ENCODE assay signal across 21 cellular contexts in genomic region chr4:1666391-1666790, GRCh38.
"Had no signal": no experiment of that assay in that cellular context is flagged by ENCODE, and none has a peak within 500 bp of the region (broad histone marks: within the 10 kb centered on the region; RNA-seq: fewer than 3 reads in every experiment).

No MANE protein-coding gene starts in this region.

- H3K9me3 ChIP-seq: neutrophil, pancreas, right lobe of liver, transverse colon had no signal

- FAIRE-seq: islet of Langerhans, pancreas, small intestine, urothelium cell line had no signal

- H3K36me3 ChIP-seq: neutrophil, pancreas, right lobe of liver, transverse colon had no signal

- H3K27ac ChIP-seq: foreskin keratinocyte, neutrophil, pancreas, right lobe of liver, transverse colon had no signal

- DNase-seq: activated CD4-positive, alpha-beta T cell treated with anti-CD3 and anti-CD28 coated beads for 1 hour; activated CD4-positive, alpha-beta T cell treated with anti-CD3 and anti-CD28 coated beads, Interleukin-2, amount 50 U/mL, for 1 hour; activated CD8-positive, alpha-beta T cell treated with anti-CD3 and anti-CD28 coated beads, Interleukin-2, amount 10 ng/mL, durations not matched to agents 7 days and 5 days; activated gamma-delta T cell; activated naive CD4-positive, alpha-beta T cell treated with anti-CD3 and anti-CD28 coated beads, Interleukin-2, amount 50 U/mL, for 16 hours; activated naive CD8-positive, alpha-beta T cell treated with anti-CD3 and anti-CD28 coated beads, Interleukin-2, amount 50 U/mL, for 24 hours; dermis blood vessel endothelial cell; effector CD8-positive, alpha-beta T cell; foreskin keratinocyte; glutamatergic neuron; left colon; midbrain; pancreas; right lobe of liver; small intestine; stimulated activated CD4-positive, alpha-beta T cell treated with anti-CD3 and anti-CD28 coated beads, Interleukin-2, amount 100 ng/mL, for 24 hours; transverse colon had no signal

- ATAC-seq: activated CD8-positive, alpha-beta T cell treated with anti-CD3 and anti-CD28 coated beads, Interleukin-2, amount 10 ng/mL, durations not matched to agents 7 days and 5 days; activated naive CD8-positive, alpha-beta T cell treated with anti-CD3 and anti-CD28 coated beads, Interleukin-2, amount 50 U/mL, for 24 hours; foreskin keratinocyte; left colon; pancreas; right lobe of liver; stimulated activated memory B cell treated with anti-CD40 and anti-IgM and Interleukin-4, amounts not matched to agents 10 μg/mL and 1 μg/mL and 100 μg/mL, for 72 hours had no signal

- H3K4me1 ChIP-seq: foreskin keratinocyte, pancreas, right lobe of liver, transverse colon had no signal

- H3K4me3 ChIP-seq: pancreas, right lobe of liver, transverse colon had no signal

- H3K27me3 ChIP-seq: foreskin keratinocyte, neutrophil, pancreas, right lobe of liver, transverse colon had no signal
